20 cellular contexts compared by ENCODE assay signal in the genomic region with DNA sequence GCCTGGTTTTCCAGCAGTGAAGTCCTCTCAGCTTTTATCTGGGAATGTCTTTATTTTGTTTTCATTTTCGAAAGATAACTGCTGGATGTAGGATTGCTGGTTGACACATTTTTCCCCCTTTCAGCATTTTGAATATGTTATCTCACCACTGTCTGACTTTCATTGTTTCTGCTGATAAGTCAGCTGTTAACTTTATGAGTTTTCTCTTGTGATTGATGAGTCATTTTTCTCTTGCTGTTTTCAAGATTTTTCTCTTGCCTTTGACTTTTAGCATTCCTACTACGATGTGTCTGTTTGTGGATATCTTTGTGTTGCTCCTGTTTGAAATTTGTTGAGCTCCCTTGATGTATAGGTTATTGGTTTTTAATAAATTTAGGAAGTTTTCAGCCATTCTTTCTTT.
"Had no signal": no experiment of that assay in that cellular context is flagged by ENCODE, and none has a peak within 500 bp of the region (broad histone marks: within the 10 kb centered on the region; RNA-seq: fewer than 3 reads in every experiment).

No MANE protein-coding gene starts in this region.

- H3K36me3 ChIP-seq: right atrium auricular region, tibial artery had no signal

- H3K27ac ChIP-seq: dorsolateral prefrontal cortex, gastrocnemius medialis, neural progenitor cell, right atrium auricular region, tibial artery had no signal

- H3K4me3 Mint-ChIP-seq: memory B cell, naive B cell, neural progenitor cell had no signal

- FAIRE-seq: colon, kidney had no signal

- H3K4me1 Mint-ChIP-seq: memory B cell, naive B cell, neural progenitor cell had no signal

- H3K27ac Mint-ChIP-seq: memory B cell, neural progenitor cell, progenitor cell of endocrine pancreas had no signal

- H3K27me3 ChIP-seq: dorsolateral prefrontal cortex, gastrocnemius medialis, neural progenitor cell, right atrium auricular region, tibial artery had no signal

- H3K4me3 ChIP-seq: dorsolateral prefrontal cortex, gastrocnemius medialis, mucosa of descending colon, neural progenitor cell, right atrium auricular region, tibial artery had no signal

- H3K9me3 Mint-ChIP-seq: neural progenitor cell had no signal

- H3K27me3 Mint-ChIP-seq: memory B cell, naive B cell, progenitor cell of endocrine pancreas had no signal

- DNase-seq: activated CD4-positive, alpha-beta T cell treated with anti-CD3 and anti-CD28 coated beads, Interleukin-2, amount 50 U/mL, for 1 hour; activated gamma-delta T cell treated with Interleukin-2 at 50 U/mL for 16 hours; amniotic stem cell; caudate nucleus; dorsolateral prefrontal cortex; gastrocnemius medialis; head of caudate nucleus; kidney; mucosa of descending colon; naive B cell; stimulated activated naive CD8-positive, alpha-beta T cell treated with anti-CD3 and anti-CD28 coated beads, Interleukin-15, Interleukin-2, amounts not matched to agents 100 U/mL and 50 U/mL, for 24 hours; substantia nigra; T-helper 1 cell; T1000; tibial artery had no signal
